In the genomic region with DNA sequence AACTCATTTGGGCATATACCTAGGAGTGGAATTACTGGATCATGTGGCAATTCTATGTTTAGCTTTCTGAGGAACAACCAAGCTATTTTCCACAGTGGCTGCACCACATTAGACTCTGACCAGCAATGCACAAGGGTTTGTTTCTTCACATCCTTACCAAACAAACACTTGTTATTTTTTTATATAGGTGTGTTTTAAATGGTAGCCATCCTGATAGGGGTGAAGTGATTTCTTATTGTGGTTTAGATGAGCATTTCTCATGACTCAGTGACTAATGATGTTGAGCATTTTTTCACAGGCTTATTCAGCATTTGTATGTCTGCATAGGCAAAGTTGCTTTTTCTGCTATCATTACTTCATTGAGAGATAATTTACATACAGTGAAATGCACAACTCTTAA, we compare ENCODE assay signal across 16 cellular contexts. TPM values are rescaled to one million over a fixed set of nuclear protein-coding genes. Genes with fewer than 3 reads are reported as not detected.
DNase-seq lines count a peak whose midpoint lies in the region; ATAC-seq, FAIRE-seq and TF ChIP-seq lines count a peak whose summit lies in the region.
"Had no signal": no experiment of that assay in that cellular context is flagged by ENCODE, and none has a peak within 500 bp of the region (broad histone marks: within the 10 kb centered on the region; RNA-seq: fewer than 3 reads in every experiment).

No MANE protein-coding gene starts in this region.

- peaks cover 45% of the 10 kb centered on the region for H3F3A ChIP-seq in GM23248 (ENCODE audit: insufficient read depth)

- no peaks in the 10 kb centered on the region for H4K20me1 ChIP-seq in GM23248 (ENCODE audit: insufficient read depth)

- in situ Hi-C loops in GM23248 (cut with MboI) = no loop called here

- H3K9me3 ChIP-seq in GM23248 (ENCODE audit: low read depth) (no peaks in the 10 kb centered on the region), psoas muscle (no peaks in the 10 kb centered on the region)
- H3K9me3 ChIP-seq: mucosa of descending colon had no signal

- TF ChIP-seq CTCF in chondrocyte (IDR thresholded peaks at IDR 0.05) = no peak
- no peak for TF ChIP-seq CTCF in psoas muscle (IDR thresholded peaks at IDR 0.05)

- intact Hi-C loops in psoas muscle (cut with DNase I) = no loop called here

- no peak overlapping the region for H3K4me3 ChIP-seq in GM23248
- no peak overlapping the region for H3K4me3 ChIP-seq in psoas muscle
- H3K4me3 ChIP-seq: cardiac muscle cell, mucosa of descending colon had no signal

- H3K4me3 Mint-ChIP-seq in chondrocyte (ENCODE audit: unreplicated experiment) (no peak overlapping the region), immature natural killer cell (no peak overlapping the region)
- H3K4me3 Mint-ChIP-seq: CD14-positive monocyte had no signal

- H3K27me3 ChIP-seq in GM23248 (replicated peaks; ENCODE audit: insufficient read depth) = no peaks in the 10 kb centered on the region
- H3K27me3 ChIP-seq in psoas muscle (ENCODE audit: insufficient read depth in 3 of 3, low read length in 2 of 3) = no peaks in the 10 kb centered on the region
- H3K27me3 ChIP-seq: cardiac muscle cell had no signal

- peaks cover 3% of the 10 kb centered on the region for H3K9me3 Mint-ChIP-seq in chondrocyte (ENCODE audit: low read depth)
- H3K9me3 Mint-ChIP-seq in immature natural killer cell = peaks cover 0 to 2% (median 0%) of the 10 kb centered on the region in 6 donors

- H3K27ac ChIP-seq in GM23248 (peak overlapping the region; percentile 14), psoas muscle (peak overlapping the region; percentile 91)
- H3K27ac ChIP-seq: cardiac muscle cell had no signal

- no peaks in the 10 kb centered on the region for H3K27me3 Mint-ChIP-seq in chondrocyte (ENCODE audit: low read depth)
- H3K27me3 Mint-ChIP-seq in immature natural killer cell (ENCODE audit: low read depth in 3 of 3) = peaks cover 0 to 4% (median 1%) of the 10 kb centered on the region in 3 donors

- H3K36me3 ChIP-seq in GM23248 (ENCODE audit: low read depth) (no peaks in the 10 kb centered on the region), psoas muscle (ENCODE audit: insufficient read depth in 1 of 2, low read depth in 1 of 2) (no peaks in the 10 kb centered on the region)
- H3K36me3 ChIP-seq: cardiac muscle cell had no signal

- H3K79me2 ChIP-seq in GM23248 (ENCODE audit: insufficient read depth) = no peaks in the 10 kb centered on the region

- FAIRE-seq in RCC 7860 (lab: Jason Lieb, UNC) = peak; percentile 88

- DNase-seq in GM23248 (peak; percentile 81), RCC 7860 (ENCODE audit: low spot score) (peak; percentile 74), chondrocyte (ENCODE audit: low spot score) (no peak), psoas muscle (no peak), immature natural killer cell (no peak), NOMO-1 (lab: John Stamatoyannopoulos, UW; ENCODE audit: unreplicated experiment in 2 of 2) (no peak)
- DNase-seq in activated effector memory CD4-positive, alpha-beta T cell treated with anti-CD3 and anti-CD28 coated beads, Interleukin-2, amount 50 U/mL, for 16 hours = no peak
- DNase-seq in activated CD4-positive, alpha-beta T cell treated with anti-CD3 and anti-CD28 coated beads, Interleukin-2, amount 50 U/mL, for 4 hours = no peak
- DNase-seq: activated CD4-positive, CD25-positive, alpha-beta regulatory T cell; activated T-cell treated with anti-CD3 and anti-CD28 coated beads, Interleukin-2, amount 50 U/mL, for 1 hour; mucosa of descending colon; NCI-H1436 treated with DMSO at 0.1 percent for 48 hours; NCI-H524 treated with DMSO at 0.1 percent for 48 hours; SIG-M5 had no signal

- peak in 3 of 4 donors; percentile 48 to 57 (median 55) for ATAC-seq in psoas muscle
- ATAC-seq: mucosa of descending colon had no signal

- H3K36me3 Mint-ChIP-seq in chondrocyte (ENCODE audit: low read depth) = no peaks in the 10 kb centered on the region
- no peaks in the 10 kb centered on the region for H3K36me3 Mint-ChIP-seq in immature natural killer cell
- H3K36me3 Mint-ChIP-seq: CD14-positive monocyte had no signal

- H3K4me1 Mint-ChIP-seq in chondrocyte (ENCODE audit: low read depth) (peaks cover 59% of the 10 kb centered on the region), immature natural killer cell (peaks cover 7 to 8% of the 10 kb centered on the region in 2 donors)

- H3K9me2 ChIP-seq in GM23248 (ENCODE audit: insufficient read depth) = no peaks in the 10 kb centered on the region

- peaks cover 42% of the 10 kb centered on the region for H3K4me1 ChIP-seq in GM23248 (ENCODE audit: insufficient read depth)
- H3K4me1 ChIP-seq in psoas muscle = peaks cover 47% of the 10 kb centered on the region

- H3K9ac ChIP-seq in GM23248 = no peak overlapping the region

- H2AFZ ChIP-seq in GM23248 = no peak overlapping the region

- H3K27ac Mint-ChIP-seq in chondrocyte (ENCODE audit: unreplicated experiment) = peak overlapping the region; percentile 45
- no peak overlapping the region for H3K27ac Mint-ChIP-seq in immature natural killer cell
- H3K27ac Mint-ChIP-seq: CD14-positive monocyte had no signal

- peak overlapping the region; percentile 11 for H3K4me2 ChIP-seq in GM23248 (ENCODE audit: unreplicated experiment)

RNA-seq across cellular contexts. Expression of a gene that starts 36.0 kb away (rescaled TPM):
- 1.5 and 2.4 TPM in 2 replicates for total RNA-seq in GM23248 (2014; rRNA removed; shearing (Covaris generic))
- polyA plus RNA-seq in GM23248 (2016; fragmentation: Nextera tagmentation; extraction: Ambion mirVana) = 0.57 and 0.71 TPM in 2 replicates
- total RNA-seq in chondrocyte = 0.80 to 4.0 TPM (median 3.7 TPM) in 3 replicates
- 10 to 100 TPM in 1 of 4 donors, 1 to 10 TPM in 3; 2.1 to 32.7 (median 8.3) TPM for total RNA-seq in psoas muscle
- 10 to 100 TPM in 1 of 3 donors, 1 to 10 TPM in 2; 1.4 to 14.1 (median 5.0) TPM for polyA plus RNA-seq in psoas muscle
- under 1 TPM in 2 of 3 donors, not detected in 1; 0.13 to 0.15 TPM for polyA plus RNA-seq in immature natural killer cell
- polyA plus RNA-seq: CD14-positive monocyte had no signal

Comparison
In these comparisons a context has a peak if more than half of its experiments do, and no peak if none do; other contexts are left out.
1. DNase-seq: peak in GM23248 (single experiment) and RCC 7860 (single experiment); none in chondrocyte (single experiment), psoas muscle (0 of 2), activated effector memory CD4-positive, alpha-beta T cell treated with anti-CD3 and anti-CD28 coated beads, Interleukin-2, amount 50 U/mL, for 16 hours (single experiment), immature natural killer cell (0 of 3), activated CD4-positive, alpha-beta T cell treated with anti-CD3 and anti-CD28 coated beads, Interleukin-2, amount 50 U/mL, for 4 hours (0 of 2) and NOMO-1 (0 of 2).